22 cellular contexts compared by ENCODE assay signal in genomic region chr12:15831315-15831993, GRCh38.
"Had no signal": no experiment of that assay in that cellular context is flagged by ENCODE, and none has a peak within 500 bp of the region (broad histone marks: within the 10 kb centered on the region; RNA-seq: fewer than 3 reads in every experiment).

No MANE protein-coding gene starts in this region.

- H3K4me3 Mint-ChIP-seq: activated CD4-positive, alpha-beta T cell treated with anti-CD3 and anti-CD28 coated beads for 36 hours; central memory CD8-positive, alpha-beta T cell; immature natural killer cell; naive thymus-derived CD8-positive, alpha-beta T cell; T-helper 2 cell treated with Interferon-gamma antibody and Interleukin-4, amounts not matched to agents 5 μg/mL and 100 μg/mL, for 36 hours; type B pancreatic cell had no signal

- H3K27me3 Mint-ChIP-seq: progenitor cell of endocrine pancreas had no signal

- H3K27ac ChIP-seq: adrenal gland, SK-N-MC had no signal

- H3K36me3 ChIP-seq: adrenal gland, esophagus muscularis mucosa, heart right ventricle, right atrium auricular region had no signal

- H3K4me1 ChIP-seq: adrenal gland, esophagus muscularis mucosa, right atrium auricular region had no signal

- H3K27me3 ChIP-seq: adrenal gland, esophagus muscularis mucosa, heart right ventricle, right atrium auricular region had no signal

- H3K9me3 ChIP-seq: adrenal gland, esophagus muscularis mucosa, heart right ventricle, right atrium auricular region had no signal

- H3K4me3 ChIP-seq: adrenal gland, esophagus muscularis mucosa, heart right ventricle, right atrium auricular region, SK-N-MC, skin epidermis had no signal

- H3K27ac Mint-ChIP-seq: activated CD4-positive, alpha-beta T cell treated with anti-CD3 and anti-CD28 coated beads for 36 hours; activated naive CD4-positive, alpha-beta T cell treated with anti-CD3 and anti-CD28 coated beads, Interleukin-2, amount 50 U/mL, for 72 hours; immature natural killer cell; naive thymus-derived CD8-positive, alpha-beta T cell; progenitor cell of endocrine pancreas; T-helper 2 cell treated with Interferon-gamma antibody and Interleukin-4, amounts not matched to agents 5 μg/mL and 100 μg/mL, for 36 hours; type B pancreatic cell had no signal

- H3K36me3 Mint-ChIP-seq: activated naive CD4-positive, alpha-beta T cell treated with anti-CD3 and anti-CD28 coated beads, Interleukin-2, amount 50 U/mL, for 72 hours; immature natural killer cell; naive thymus-derived CD8-positive, alpha-beta T cell had no signal

- H3K9me3 Mint-ChIP-seq: activated naive CD4-positive, alpha-beta T cell treated with anti-CD3 and anti-CD28 coated beads, Interleukin-2, amount 50 U/mL, for 72 hours; central memory CD8-positive, alpha-beta T cell; immature natural killer cell; naive thymus-derived CD8-positive, alpha-beta T cell; T-helper 2 cell treated with Interferon-gamma antibody and Interleukin-4, amounts not matched to agents 5 μg/mL and 100 μg/mL, for 36 hours; type B pancreatic cell had no signal

- H3K4me1 Mint-ChIP-seq: activated CD4-positive, alpha-beta T cell treated with anti-CD3 and anti-CD28 coated beads for 36 hours; central memory CD8-positive, alpha-beta T cell; immature natural killer cell; naive thymus-derived CD8-positive, alpha-beta T cell had no signal

- DNase-seq: activated CD4-positive, alpha-beta T cell treated with anti-CD3 and anti-CD28 coated beads for 36 hours; activated CD4-positive, alpha-beta T cell treated with anti-CD3 and anti-CD28 coated beads, Interleukin-2, amount 50 U/mL, for 48 hours; activated gamma-delta T cell; adrenal gland; cortex of kidney; effector CD4-positive, alpha-beta T cell; heart right ventricle; immature natural killer cell; kidney glomerular epithelial cell; mesenchymal stem cell; naive thymus-derived CD8-positive, alpha-beta T cell; nucleus accumbens; stimulated activated naive CD8-positive, alpha-beta T cell treated with anti-CD3 and anti-CD28 coated beads, Interleukin-15, Interleukin-2, amounts not matched to agents 100 U/mL and 50 U/mL, for 24 hours had no signal
